In genomic region chr22:25210831-25211230, GRCh38 we compare ENCODE assay signal across 30 cellular contexts. TPM values are rescaled to one million over a fixed set of nuclear protein-coding genes. Genes with fewer than 3 reads are reported as not detected.
"Had no signal": no experiment of that assay in that cellular context is flagged by ENCODE, and none has a peak within 500 bp of the region (broad histone marks: within the 10 kb centered on the region; RNA-seq: fewer than 3 reads in every experiment).

No MANE protein-coding gene starts in this region.

- H3K4me3 Mint-ChIP-seq: activated CD4-positive, alpha-beta memory T cell treated with anti-CD3 and anti-CD28 coated beads, Interleukin-2, amount 10 ng/mL, durations not matched to agents 7 days and 5 days; activated CD4-positive, alpha-beta T cell treated with anti-CD3 and anti-CD28 coated beads for 36 hours; activated naive CD8-positive, alpha-beta T cell treated with anti-CD3 and anti-CD28 coated beads, Interleukin-2, amount 10 ng/mL, durations not matched to agents 7 days and 5 days; brain had no signal

- H3K36me3 ChIP-seq: adrenal gland, cardiac muscle cell, WERI-Rb-1 had no signal

- ATAC-seq: activated CD4-positive, alpha-beta T cell treated with anti-CD3 and anti-CD28 coated beads for 36 hours; Right ventricle myocardium inferior had no signal

- H3K4me3 ChIP-seq: adrenal gland, cardiac muscle cell had no signal

- H3K4me1 ChIP-seq: adrenal gland had no signal

- H3K4me1 Mint-ChIP-seq: activated CD4-positive, alpha-beta memory T cell treated with anti-CD3 and anti-CD28 coated beads, Interleukin-2, amount 10 ng/mL, durations not matched to agents 7 days and 5 days; activated CD4-positive, alpha-beta T cell treated with anti-CD3 and anti-CD28 coated beads for 36 hours; brain had no signal

- H3K9ac ChIP-seq: SK-N-SH had no signal

- H3K27me3 Mint-ChIP-seq: activated CD4-positive, alpha-beta memory T cell treated with anti-CD3 and anti-CD28 coated beads, Interleukin-2, amount 10 ng/mL, durations not matched to agents 7 days and 5 days; activated naive CD8-positive, alpha-beta T cell treated with anti-CD3 and anti-CD28 coated beads, Interleukin-2, amount 10 ng/mL, durations not matched to agents 7 days and 5 days had no signal

- H3K27me3 ChIP-seq: adrenal gland, cardiac muscle cell had no signal

- H3K36me3 Mint-ChIP-seq: activated naive CD8-positive, alpha-beta T cell treated with anti-CD3 and anti-CD28 coated beads, Interleukin-2, amount 10 ng/mL, durations not matched to agents 7 days and 5 days; brain had no signal

- H3K9me3 ChIP-seq: adrenal gland, SK-N-SH had no signal

- H3K9me3 Mint-ChIP-seq: activated CD4-positive, alpha-beta memory T cell treated with anti-CD3 and anti-CD28 coated beads, Interleukin-2, amount 10 ng/mL, durations not matched to agents 7 days and 5 days; activated naive CD8-positive, alpha-beta T cell treated with anti-CD3 and anti-CD28 coated beads, Interleukin-2, amount 10 ng/mL, durations not matched to agents 7 days and 5 days had no signal

- H3K4me2 ChIP-seq: SK-N-SH had no signal

- H3K27ac Mint-ChIP-seq: activated CD4-positive, alpha-beta memory T cell treated with anti-CD3 and anti-CD28 coated beads, Interleukin-2, amount 10 ng/mL, durations not matched to agents 7 days and 5 days; activated CD4-positive, alpha-beta T cell treated with anti-CD3 and anti-CD28 coated beads for 36 hours; activated naive CD8-positive, alpha-beta T cell treated with anti-CD3 and anti-CD28 coated beads, Interleukin-2, amount 10 ng/mL, durations not matched to agents 7 days and 5 days; brain had no signal

- H3K27ac ChIP-seq: adrenal gland, cardiac muscle cell, WERI-Rb-1 had no signal

- DNase-seq: activated CD4-positive, alpha-beta memory T cell treated with anti-CD3 and anti-CD28 coated beads, Interleukin-2, amount 10 ng/mL, durations not matched to agents 7 days and 5 days; activated CD4-positive, alpha-beta T cell treated with anti-CD3 and anti-CD28 coated beads for 36 hours; activated CD4-positive, alpha-beta T cell treated with anti-CD3 and anti-CD28 coated beads, Interleukin-2, amount 50 U/mL, for 1 hour; activated CD8-positive, alpha-beta memory T cell treated with anti-CD3 and anti-CD28 coated beads, Interleukin-2, amount 50 U/mL, for 4 hours; activated naive CD4-positive, alpha-beta T cell treated with anti-CD3 and anti-CD28 coated beads, Interleukin-2, amount 50 U/mL, for 16 hours; activated naive CD8-positive, alpha-beta T cell treated with anti-CD3 and anti-CD28 coated beads, Interleukin-2, amount 10 ng/mL, durations not matched to agents 7 days and 5 days; activated T-cell treated with anti-CD3 and anti-CD28 coated beads, Interleukin-2, amount 50 U/mL, for 1 hour; adrenal gland; aorta; Kasumi-1; KBM-7; MV-4-11; NCI-H1092 treated with DMSO at 0.1 percent for 48 hours; NCI-H1417 treated with DMSO at 0.1 percent for 48 hours; NCI-H1694 treated with DMSO at 0.1 percent for 48 hours; NCI-H2029 treated with DMSO at 0.1 percent for 48 hours; NCI-H345; NCI-H510A; NCI-H526 treated with DMSO at 0.1 percent for 48 hours; NCI-H82; RPMI8226; SK-N-SH; T-helper 1 cell; WERI-Rb-1 had no signal

RNA-seq across cellular contexts. Expression of gene CRYBB2, which starts 8.6 kb away (rescaled TPM):
- total RNA-seq: activated CD4-positive, alpha-beta memory T cell treated with anti-CD3 and anti-CD28 coated beads, Interleukin-2, amount 10 ng/mL, durations not matched to agents 7 days and 5 days; activated CD8-positive, alpha-beta memory T cell treated with anti-CD3 and anti-CD28 coated beads for 36 hours; activated naive CD8-positive, alpha-beta T cell treated with anti-CD3 and anti-CD28 coated beads, Interleukin-2, amount 10 ng/mL, durations not matched to agents 7 days and 5 days; adrenal gland; cardiac muscle cell; OCI-LY7; Right ventricle myocardium inferior; T-helper 2 cell treated with Interferon-gamma antibody and Interleukin-4, amounts not matched to agents 100 ng/mL and 5 ng/mL, for 36 hours had no signal
- polyA plus RNA-seq: cardiac muscle cell had no signal

RNA-seq across cellular contexts. Expression of gene CRYBB3, which starts 11.2 kb away (rescaled TPM):
- total RNA-seq: cardiac muscle cell, OCI-LY7, Right ventricle myocardium inferior had no signal
